Comparison of ENCODE assay signal across 12 cellular contexts in the genomic region with DNA sequence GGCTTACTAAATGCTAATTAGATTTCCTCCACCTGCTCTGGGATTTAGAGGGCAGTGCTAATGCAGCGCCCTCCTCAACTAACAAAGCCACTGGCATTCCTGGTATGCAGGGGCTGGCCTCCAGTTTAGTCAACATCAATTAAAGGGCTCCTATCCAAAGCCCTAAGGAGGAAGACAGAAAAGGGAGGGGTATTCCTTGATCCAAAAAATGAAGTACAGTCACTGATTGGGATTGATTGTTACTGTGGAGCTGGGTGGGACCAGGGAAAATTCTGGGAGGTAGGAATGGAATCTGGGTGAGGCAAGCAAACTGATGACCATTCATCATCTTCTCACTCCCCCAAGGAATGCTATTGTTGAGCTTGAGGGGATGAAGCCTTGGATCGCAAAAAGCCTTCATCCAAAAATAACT. TPM values are rescaled to one million over a fixed set of nuclear protein-coding genes. Genes with fewer than 3 reads are reported as not detected.
A peak's percentile ranks its signal among the peaks of the same experiment; 100 is the strongest.
DNase-seq lines count a peak whose midpoint lies in the region; ATAC-seq, FAIRE-seq and TF ChIP-seq lines count a peak whose summit lies in the region.
"Had no signal": no experiment of that assay in that cellular context is flagged by ENCODE, and none has a peak within 500 bp of the region (broad histone marks: within the 10 kb centered on the region; RNA-seq: fewer than 3 reads in every experiment).

No MANE protein-coding gene starts in this region.

- POLR2A ChIA-PET in PC-9 (lab: Charles Lee; ENCODE audit: unreplicated experiment) = interaction anchor here (0.6 to 0.7 kb wide), 3 partner anchors 23 to 905 kb away, joined by 3 to 8 read pairs (median 3); no protein-coding TSS in a partner anchor

- peak overlapping the region; percentile 48 for H3K4me2 ChIP-seq in PC-9

- BruUV-seq in PC-9 (replicated peaks; lab: Mats Ljungman, UMichigan) = no TSS peak

- CTCF ChIA-PET in PC-9 (lab: Charles Lee) = no interaction called here

- TF ChIP-seq CTCF in PC-9 (conservative IDR thresholded peaks at IDR 0.05) = no peak
- no peak for TF ChIP-seq CTCF in fibroblast of the aortic adventitia (IDR thresholded peaks at IDR 0.05; ENCODE audit: insufficient read depth, low read length)
- TF ChIP-seq CTCF in spleen (IDR thresholded peaks at IDR 0.05 in 8 of 11, conservative IDR thresholded peaks at IDR 0.05 in 3 of 11) = no peak
- TF ChIP-seq CTCF in suprapubic skin (IDR thresholded peaks at IDR 0.05) = no peak

- H3K4me1 ChIP-seq in PC-9 (replicated peaks; ENCODE audit: insufficient read depth) (peaks cover 22% of the 10 kb centered on the region), spleen (peaks cover 0 to 44% (median 13%) of the 10 kb centered on the region in 6 donors), suprapubic skin (peaks cover 12% of the 10 kb centered on the region)

- H3K9me2 ChIP-seq in PC-9 (ENCODE audit: insufficient read depth) = no peaks in the 10 kb centered on the region

- TF ChIP-seq POLR2A in H54 (IDR thresholded peaks at IDR 0.05; ENCODE audit: low read depth, low read length) = no peak
- no peak for TF ChIP-seq POLR2A in spleen (IDR thresholded peaks at IDR 0.05)
- TF ChIP-seq POLR2A in suprapubic skin (IDR thresholded peaks at IDR 0.05) = no peak

- no peaks in the 10 kb centered on the region for H3K79me2 ChIP-seq in PC-9 (ENCODE audit: low read depth)

- no peak for ATAC-seq in GM18861 (IDR thresholded peaks at IDR 0.05; ENCODE audit: unreplicated experiment)
- no peak for ATAC-seq in HG02973 (IDR thresholded peaks at IDR 0.05; ENCODE audit: unreplicated experiment)
- ATAC-seq: activated naive CD8-positive, alpha-beta T cell treated with anti-CD3 and anti-CD28 coated beads, Interleukin-2, amount 50 U/mL, for 24 hours had no signal

- no peak overlapping the region for H2AFZ ChIP-seq in PC-9

- H3K27me3 ChIP-seq in PC-9 (ENCODE audit: insufficient read depth, low read depth) (no peaks in the 10 kb centered on the region), spleen (replicated peaks in 1 of 7) (no peaks in the 10 kb centered on the region), suprapubic skin (no peaks in the 10 kb centered on the region)

- FAIRE-seq in H54 (lab: Jason Lieb, UNC) = peak; percentile 99

- H4K20me1 ChIP-seq in PC-9 (ENCODE audit: insufficient read depth) = no peaks in the 10 kb centered on the region

- TF ChIP-seq EP300 in suprapubic skin (IDR thresholded peaks at IDR 0.05) = no peak

- peaks cover 19% of the 10 kb centered on the region for H3F3A ChIP-seq in PC-9 (ENCODE audit: insufficient read depth, low read depth)

- 81 to 92% (median 83%) methylated on average over 2 of the region's 2 CpGs for WGBS in spleen, 5 donors
- WGBS in suprapubic skin = 29% methylated on average over 2 of the region's 2 CpGs

- H3K4me3 ChIP-seq in PC-9 (no peak overlapping the region; the same call in 1 of the 2 replicates), fibroblast of the aortic adventitia (ENCODE audit: low read depth, low read length) (no peak overlapping the region), spleen (no peak overlapping the region), suprapubic skin (no peak overlapping the region)

- H3K36me3 ChIP-seq in PC-9 (ENCODE audit: low read depth) (no peaks in the 10 kb centered on the region), spleen (no peaks in the 10 kb centered on the region), suprapubic skin (no peaks in the 10 kb centered on the region)

- H3K9me3 ChIP-seq in PC-9 (ENCODE audit: insufficient read depth, low read depth) (no peaks in the 10 kb centered on the region), spleen (no peaks in the 10 kb centered on the region), suprapubic skin (no peaks in the 10 kb centered on the region)

- DNase-seq in H54 (ENCODE audit: insufficient read length, low spot score) = peak; percentile 45
- DNase-seq in PC-9 = peak; percentile 84 to 95
- DNase-seq in fibroblast of the aortic adventitia (ENCODE audit: low read depth) = peak; percentile 96
- DNase-seq in renal cortical epithelial cell (ENCODE audit: low read depth) = peak; percentile 81
- DNase-seq in spleen = no peak
- DNase-seq in suprapubic skin (ENCODE audit: low spot score in 2 of 2) = no peak
- DNase-seq: activated CD4-positive, alpha-beta T cell treated with anti-CD3 and anti-CD28 coated beads, Interleukin-2, amount 10 ng/mL, durations not matched to agents 7 days and 5 days; activated naive CD8-positive, alpha-beta T cell treated with anti-CD3 and anti-CD28 coated beads, Interleukin-2, amount 50 U/mL, for 24 hours; nephron progenitor cell; RPMI8226 had no signal

- intact Hi-C loops in PC-9 (cut with micrococcal nuclease; ENCODE audit: unreplicated experiment) (loop anchor here (1.0 to 5.0 kb wide), 3 partner anchors 52 to 179 kb away; partner anchors contain the start of gene GAB2), spleen (cut with DNase I; ENCODE audit: low total_unique reads) (no loop called here)

- H3K27ac ChIP-seq in PC-9 (peak overlapping the region; percentile 40), spleen (no peak overlapping the region), suprapubic skin (no peak overlapping the region)

RNA-seq across cellular contexts. Expression of gene GAB2, which starts 52.2 kb away (rescaled TPM):
- total RNA-seq in PC-9 (2021) = 17.5 and 25.7 TPM in 2 replicates
- total RNA-seq in fibroblast of the aortic adventitia (ENCODE audit: low replicate concordance) = 13.7 and 16.4 TPM in 2 replicates
- total RNA-seq in renal cortical epithelial cell = 10.6 and 11.0 TPM in 2 replicates
- total RNA-seq in spleen = 10 to 100 TPM; 43.9 to 57.7 (median 50.0) TPM
- 1 to 10 TPM; 2.3 to 6.8 (median 2.5) TPM for polyA plus RNA-seq in spleen
- 10 to 100 TPM; 13.4 to 28.4 (median 19.8) TPM for total RNA-seq in suprapubic skin

Comparison
In these comparisons a context has a peak if more than half of its experiments do, and no peak if none do; other contexts are left out.
1. DNase-seq: peak in H54 (single experiment), PC-9 (2 of 2), fibroblast of the aortic adventitia (single experiment) and renal cortical epithelial cell (single experiment); none in spleen (single experiment) and suprapubic skin (0 of 2).